Comparison of ENCODE assay signal across 23 cellular contexts in the genomic region with DNA sequence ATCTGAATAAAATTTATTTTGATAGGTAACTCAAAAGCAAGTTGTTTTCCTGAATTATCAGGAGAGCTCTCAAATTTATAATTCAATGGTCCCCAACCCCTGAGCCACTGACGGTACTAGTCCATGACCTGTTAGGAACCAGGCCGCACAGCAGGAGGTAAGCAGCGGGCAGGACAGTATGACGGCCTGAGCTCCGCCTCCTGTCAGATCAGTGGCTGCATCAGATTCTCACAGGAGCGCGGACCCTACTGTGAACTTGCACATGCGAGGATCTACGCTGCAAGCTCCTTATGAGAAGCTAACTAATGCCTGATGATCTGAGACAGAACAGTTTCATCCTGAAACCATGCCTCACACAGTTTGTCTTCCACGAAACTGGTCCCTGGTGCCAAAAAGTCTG. TPM values are rescaled to one million over a fixed set of nuclear protein-coding genes. Genes with fewer than 3 reads are reported as not detected.
A peak's percentile ranks its signal among the peaks of the same experiment; 100 is the strongest.
DNase-seq lines count a peak whose midpoint lies in the region; ATAC-seq and TF ChIP-seq lines count a peak whose summit lies in the region.
"Had no signal": no experiment of that assay in that cellular context is flagged by ENCODE, and none has a peak within 500 bp of the region (broad histone marks: within the 10 kb centered on the region; RNA-seq: fewer than 3 reads in every experiment).

No MANE protein-coding gene starts in this region.

- H3K27me3 Mint-ChIP-seq in endodermal cell (ENCODE audit: insufficient read depth) (peaks cover under 1% of the 10 kb centered on the region), nephron progenitor cell (ENCODE audit: low read depth, poor library complexity) (peaks cover 3% of the 10 kb centered on the region)

- H3K4ac ChIP-seq in IMR-90 (ENCODE audit: low read depth, low read length): no peak overlapping the region

- H3K4me3 ChIP-seq in IMR-90 (ENCODE audit: insufficient read depth, low read depth, low read length): no peak overlapping the region
- no peak overlapping the region for H3K4me3 ChIP-seq in endodermal cell (ENCODE audit: low read length)
- H3K4me3 ChIP-seq: A549; BLaER1 treated with 17β-estradiol and CSF1 and Interleukin-3, amounts not matched to agents 10 nM and 100 nM; PC-9; SJSA1 had no signal

- no peak overlapping the region for H4K8ac ChIP-seq in IMR-90 (ENCODE audit: low read depth in 2 of 2, low read length in 2 of 2)

- no peak overlapping the region for H3K4me2 ChIP-seq in IMR-90 (ENCODE audit: low read depth, low read length)
- H3K4me2 ChIP-seq: A549; BLaER1 treated with 17β-estradiol and CSF1 and Interleukin-3, amounts not matched to agents 10 nM and 100 nM; PC-9 had no signal

- H4K91ac ChIP-seq in IMR-90 (ENCODE audit: insufficient read depth, low read depth, low read length): no peak overlapping the region

- H2BK5ac ChIP-seq in IMR-90 (ENCODE audit: low read depth, low read length, poor library complexity, severe bottlenecking): no peak overlapping the region

- 65% methylated on average over 3 of the region's 10 CpGs; no CpG with 5 or more reads in 1 of the 2 experiments for WGBS in IMR-90 (ENCODE audit: extremely low coverage in 2 of 2, insufficient read length in 1 of 2), 2 experiments
- WGBS in endodermal cell (ENCODE audit: insufficient coverage in 1 of 2, insufficient read length in 1 of 2), 2 experiments: 45 to 59% methylated on average over 9 to 10 of the region's 10 CpGs

- H3K9ac ChIP-seq in IMR-90 (ENCODE audit: low read depth, low read length) (no peak overlapping the region), endodermal cell (ENCODE audit: extremely low read depth, low read length, poor library complexity, severe bottlenecking) (no peak overlapping the region)
- H3K9ac ChIP-seq: BLaER1 treated with 17β-estradiol and CSF1 and Interleukin-3, amounts not matched to agents 10 nM and 100 nM had no signal

- ATAC-seq in IMR-90 (ENCODE audit: low read depth): no peak
- ATAC-seq: A549, Right ventricle myocardium inferior had no signal

- no peak overlapping the region for H4K5ac ChIP-seq in IMR-90 (ENCODE audit: low read depth, low read length)

- no peaks in the 10 kb centered on the region for H3K36me3 Mint-ChIP-seq in endodermal cell (ENCODE audit: low read depth)
- H3K36me3 Mint-ChIP-seq in nephron progenitor cell (ENCODE audit: low read depth): no peaks in the 10 kb centered on the region

- CTCF ChIA-PET in IMR-90 (lab: Yijun Ruan, JAX): no interaction called here

- POLR2A ChIA-PET in IMR-90 (lab: Charles Lee; ENCODE audit: unreplicated experiment): no interaction called here

- DNase-seq in ELF-1 (ENCODE audit: low read depth, low spot score) (peak; percentile 26), IMR-90 (no peak), endodermal cell (peak; percentile 76), nephron progenitor cell (peak; percentile 37), NAMALWA (ENCODE audit: low spot score) (no peak)
- DNase-seq in activated CD4-positive, alpha-beta T cell treated with anti-CD3 and anti-CD28 coated beads for 1 hour: no peak
- no peak for DNase-seq in activated CD4-positive, alpha-beta T cell treated with anti-CD3 and anti-CD28 coated beads, Interleukin-2, amount 50 U/mL, for 48 hours
- DNase-seq: AML-193; CD4-positive, alpha-beta T cell; HCEC 1CT; NCI-H1105; NCI-H1436 treated with DMSO at 0.1 percent for 48 hours; NCI-H187 treated with DMSO at 0.1 percent for 48 hours; NCI-H2171 treated with DMSO at 0.1 percent for 48 hours; NCI-H446; NCI-H524 treated with DMSO at 0.1 percent for 48 hours; NCI-H774; PC-9 had no signal

- TF ChIP-seq POLR2A in IMR-90 (IDR thresholded peaks at IDR 0.05; ENCODE audit: low read depth, low read length): no peak

- in situ Hi-C loops in IMR-90 (cut with MboI; ENCODE audit: low sequenced_read_pairs): no loop called here

- H2AFZ ChIP-seq in IMR-90 (replicated peaks; ENCODE audit: low read length, poor library complexity): peak overlapping the region; percentile 62
- H2AFZ ChIP-seq: PC-9 had no signal

- no peak overlapping the region for H3K4me3 Mint-ChIP-seq in endodermal cell
- H3K4me3 Mint-ChIP-seq in nephron progenitor cell: no peak overlapping the region
- H3K4me3 Mint-ChIP-seq: CD4-positive, alpha-beta T cell had no signal

- H3K9me1 ChIP-seq in IMR-90 (ENCODE audit: insufficient read depth, low read length): no peaks in the 10 kb centered on the region

- H3K4me1 ChIP-seq in IMR-90 (ENCODE audit: control insufficient read depth, insufficient read depth, low read length) (no peaks in the 10 kb centered on the region), endodermal cell (ENCODE audit: control insufficient read depth, insufficient read depth, low read length) (no peaks in the 10 kb centered on the region)
- H3K4me1 ChIP-seq: A549; BLaER1 treated with 17β-estradiol and CSF1 and Interleukin-3, amounts not matched to agents 10 nM and 100 nM; SJSA1 had no signal

- intact Hi-C loops in IMR-90 (cut with micrococcal nuclease): no loop called here

- H3K56ac ChIP-seq in IMR-90 (ENCODE audit: extremely low read depth, insufficient read depth, low read length): no peak overlapping the region

- H3K9me3 ChIP-seq in IMR-90 (ENCODE audit: control insufficient read depth, insufficient read depth, low read length): no peaks in the 10 kb centered on the region
- H3K9me3 ChIP-seq in endodermal cell (ENCODE audit: control insufficient read depth, low read length): no peaks in the 10 kb centered on the region
- H3K9me3 ChIP-seq: A549, SJSA1 had no signal

- dilution Hi-C loops in IMR-90 (cut with HindIII; ENCODE audit: low sequenced_read_pairs, unreplicated experiment): no loop called here

- H3K4me1 Mint-ChIP-seq in endodermal cell (no peaks in the 10 kb centered on the region), nephron progenitor cell (no peaks in the 10 kb centered on the region)

- H3K36me3 ChIP-seq in IMR-90 (ENCODE audit: control insufficient read depth, insufficient read depth, low read length) (no peaks in the 10 kb centered on the region), endodermal cell (ENCODE audit: control insufficient read depth, insufficient read depth, low read length) (no peaks in the 10 kb centered on the region)
- H3K36me3 ChIP-seq: BLaER1 treated with 17β-estradiol and CSF1 and Interleukin-3, amounts not matched to agents 10 nM and 100 nM; SJSA1 had no signal

- no peak for TF ChIP-seq RAD21 in IMR-90 (IDR thresholded peaks at IDR 0.05; ENCODE audit: low read length)

- no peak overlapping the region for H3K14ac ChIP-seq in IMR-90 (replicated peaks; ENCODE audit: low read depth, low read length)

- H3K23ac ChIP-seq in IMR-90 (ENCODE audit: low read depth, low read length): no peak overlapping the region

- no peak for TF ChIP-seq CTCF in IMR-90 (conservative IDR thresholded peaks at IDR 0.05; ENCODE audit: low read depth, low read length)
- no peak for TF ChIP-seq CTCF in endodermal cell (conservative IDR thresholded peaks at IDR 0.05)
- TF ChIP-seq CTCF in nephron progenitor cell (IDR thresholded peaks at IDR 0.05): no peak

- H2BK120ac ChIP-seq in IMR-90 (ENCODE audit: low read depth, low read length): no peak overlapping the region

- no TSS peak for BruUV-seq in IMR-90 (replicated peaks; lab: Mats Ljungman, UMichigan)

- no peak overlapping the region for H3K27ac ChIP-seq in IMR-90 (ENCODE audit: insufficient read depth, low read length)
- H3K27ac ChIP-seq in endodermal cell (ENCODE audit: low read depth, low read length): no peak overlapping the region
- H3K27ac ChIP-seq: A549; BLaER1 treated with 17β-estradiol and CSF1 and Interleukin-3, amounts not matched to agents 10 nM and 100 nM; PC-9; SJSA1 had no signal

- H3K9me3 Mint-ChIP-seq in endodermal cell (no peaks in the 10 kb centered on the region), nephron progenitor cell (no peaks in the 10 kb centered on the region)
- H3K9me3 Mint-ChIP-seq: CD4-positive, alpha-beta T cell; IgD-negative memory B cell had no signal

- no peak overlapping the region for H2BK20ac ChIP-seq in IMR-90 (ENCODE audit: low read depth, low read length)

- H2BK15ac ChIP-seq in IMR-90 (ENCODE audit: low read depth, low read length): no peak overlapping the region

- H3K79me1 ChIP-seq in IMR-90 (ENCODE audit: low read depth in 1 of 2, low read length in 2 of 2): no peaks in the 10 kb centered on the region

- no peak overlapping the region for H2AK5ac ChIP-seq in IMR-90 (ENCODE audit: low read depth, low read length)

- no peak overlapping the region for H3K18ac ChIP-seq in IMR-90 (ENCODE audit: low read depth, low read length)

- peaks cover 6% of the 10 kb centered on the region for H3K27me3 ChIP-seq in IMR-90 (ENCODE audit: control insufficient read depth, insufficient read depth, low read length)
- H3K27me3 ChIP-seq in endodermal cell (ENCODE audit: control insufficient read depth, insufficient read depth, low read length, poor library complexity, severe bottlenecking): no peaks in the 10 kb centered on the region
- H3K27me3 ChIP-seq: BLaER1 treated with 17β-estradiol and CSF1 and Interleukin-3, amounts not matched to agents 10 nM and 100 nM; SJSA1 had no signal

- H4K20me1 ChIP-seq in IMR-90 (ENCODE audit: insufficient read depth, low read length): no peaks in the 10 kb centered on the region
- H4K20me1 ChIP-seq: BLaER1 treated with 17β-estradiol and CSF1 and Interleukin-3, amounts not matched to agents 10 nM and 100 nM had no signal

- H3K27ac Mint-ChIP-seq in endodermal cell (no peak overlapping the region), nephron progenitor cell (no peak overlapping the region)
- H3K27ac Mint-ChIP-seq: CD4-positive, alpha-beta T cell; IgD-negative memory B cell had no signal

- H2AK9ac ChIP-seq in IMR-90 (replicated peaks; ENCODE audit: low read depth, low read length, poor library complexity): no peak overlapping the region

TF ChIP-seq in IMR-90, 13 proteins besides CTCF, POLR2A, EP300 and RAD21 (continues in another document):
- TF ChIP-seq CHD1 (IDR thresholded peaks at IDR 0.05; ENCODE audit: low read depth, low read length): no peak
- no peak for TF ChIP-seq RFX5 (IDR thresholded peaks at IDR 0.05; ENCODE audit: low read depth, low read length)
- TF ChIP-seq MXI1 (IDR thresholded peaks at IDR 0.05; ENCODE audit: borderline replicate concordance, low read depth, low read length): no peak
- no peak for TF ChIP-seq CEBPB (IDR thresholded peaks at IDR 0.05; ENCODE audit: low read depth, low read length)
- TF ChIP-seq MAZ (IDR thresholded peaks at IDR 0.05; ENCODE audit: borderline replicate concordance, low read depth, low read length): no peak
- no peak for TF ChIP-seq RCOR1 (IDR thresholded peaks at IDR 0.05; ENCODE audit: insufficient replicate concordance, low read length)

RNA-seq across cellular contexts. Expression of gene SEC24B, which starts 37.9 kb away (rescaled TPM):
- total RNA-seq in IMR-90 (2012; rRNA removed) (19.0 and 19.4 TPM in 2 replicates), endodermal cell (10 to 100 TPM; 42.5 to 48.6 TPM)
- 27.4 and 28.3 TPM in 2 replicates for polyA plus RNA-seq in IMR-90 (2012; rRNA removed)
- 7.7 and 10.8 TPM in 2 replicates for polyA plus RNA-seq in IMR-90 (2012; cell fraction: cytosol; rRNA removed)
- 11.1 and 43.8 TPM in 2 replicates for polyA plus RNA-seq in IMR-90 (2012; cell fraction: nucleus; rRNA removed; ENCODE audit: low replicate concordance)
- polyA plus RNA-seq in endodermal cell (2013, experiment 1 of 2): 36.3 TPM
- polyA plus RNA-seq in endodermal cell (2013, experiment 2 of 2): 34.6 TPM

Comparison
In these comparisons a context has a peak if more than half of its experiments do, and no peak if none do; other contexts are left out.
1. DNase-seq: peak in ELF-1 (single experiment), endodermal cell (single experiment) and nephron progenitor cell (single experiment); none in IMR-90 (single experiment), NAMALWA (single experiment), activated CD4-positive, alpha-beta T cell treated with anti-CD3 and anti-CD28 coated beads for 1 hour (single experiment) and activated CD4-positive, alpha-beta T cell treated with anti-CD3 and anti-CD28 coated beads, Interleukin-2, amount 50 U/mL, for 48 hours (0 of 2).